ENCODE assay signal across 28 cellular contexts in the genomic region with DNA sequence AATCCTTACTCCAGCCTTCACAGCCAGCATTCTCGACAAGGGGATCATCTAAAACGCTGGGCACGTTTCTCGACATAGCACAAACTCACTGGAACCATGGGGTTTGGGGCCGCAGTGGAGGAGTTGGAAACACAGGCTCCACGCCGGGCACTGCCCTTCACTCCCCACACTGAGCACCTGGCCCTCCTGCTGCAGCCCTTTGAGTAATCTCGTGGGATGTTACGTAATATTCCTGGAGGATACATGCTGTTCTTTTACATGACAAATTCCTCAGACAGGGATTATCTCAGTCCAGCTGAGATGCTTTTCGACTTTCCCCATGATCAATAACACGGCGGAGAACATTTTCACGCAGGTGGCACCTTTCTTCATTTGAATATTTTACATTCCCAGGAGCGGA.
"Had no signal": no experiment of that assay in that cellular context is flagged by ENCODE, and none has a peak within 500 bp of the region (broad histone marks: within the 10 kb centered on the region; RNA-seq: fewer than 3 reads in every experiment).

No MANE protein-coding gene starts in this region.

- H3K27me3 ChIP-seq: esophagus muscularis mucosa, foreskin keratinocyte, gastroesophageal sphincter, hepatocyte, neural progenitor cell, ovary, sigmoid colon, stomach had no signal

- H3K4me3 ChIP-seq: dorsolateral prefrontal cortex, esophagus muscularis mucosa, gastroesophageal sphincter, heart left ventricle, hepatocyte, lung, mucosa of descending colon, neural progenitor cell, ovary, sigmoid colon, skin epidermis, spleen, stomach, tibial artery had no signal

- H3K36me3 Mint-ChIP-seq: memory B cell; mesothelial cell of epicardium; naive B cell; natural killer cell treated with Interleukin-12 subunit alpha and Interleukin-12 subunit beta and Interleukin-15 and Interleukin-18, amount 100 ng/mL, for 72 hours; neural progenitor cell; type B pancreatic cell had no signal

- H3K4me1 Mint-ChIP-seq: memory B cell, mesothelial cell of epicardium, naive B cell had no signal

- ATAC-seq: foreskin keratinocyte; gastroesophageal sphincter; heart left ventricle; left lobe of liver; mucosa of descending colon; natural killer cell treated with Interleukin-12 subunit alpha and Interleukin-12 subunit beta and Interleukin-15 and Interleukin-18, amount 100 ng/mL, for 72 hours had no signal

- H2AFZ ChIP-seq: hepatocyte, neural progenitor cell had no signal

- H3K36me3 ChIP-seq: esophagus muscularis mucosa, gastroesophageal sphincter, heart left ventricle, neural progenitor cell, ovary, sigmoid colon, spleen, stomach, tibial artery had no signal

- H3K9ac ChIP-seq: neural progenitor cell had no signal

- DNase-seq: central memory CD4-positive, alpha-beta T cell; dorsolateral prefrontal cortex; effector CD4-positive, alpha-beta T cell; foreskin keratinocyte; kidney; mucosa of descending colon; naive B cell; ovary; sigmoid colon; spleen; stimulated activated CD4-positive, alpha-beta T cell treated with anti-CD3 and anti-CD28 coated beads, Interleukin-15, amount 100 ng/mL, for 24 hours; stimulated activated CD4-positive, alpha-beta T cell treated with anti-CD3 and anti-CD28 coated beads, Interleukin-2, amount 100 ng/mL, for 48 hours; stimulated activated naive CD4-positive, alpha-beta T cell treated with Interleukin-2 at 50 U/mL for 16 hours; stomach; tibial artery had no signal

- H3K4me1 ChIP-seq: esophagus muscularis mucosa, foreskin keratinocyte, gastroesophageal sphincter, heart left ventricle, sigmoid colon, spleen, stomach, tibial artery had no signal

- H3K4me2 ChIP-seq: hepatocyte, neural progenitor cell had no signal

- FAIRE-seq: colon, kidney had no signal

- H3K79me2 ChIP-seq: hepatocyte had no signal

- H3K4me3 Mint-ChIP-seq: memory B cell; mesothelial cell of epicardium; naive B cell; natural killer cell treated with Interleukin-12 subunit alpha and Interleukin-12 subunit beta and Interleukin-15 and Interleukin-18, amount 100 ng/mL, for 72 hours; neural progenitor cell; type B pancreatic cell had no signal

- H3K9me3 ChIP-seq: mucosa of descending colon, ovary, sigmoid colon, stomach had no signal

- H3K27me3 Mint-ChIP-seq: type B pancreatic cell had no signal

- H3K9me3 Mint-ChIP-seq: memory B cell; mesothelial cell of epicardium; natural killer cell treated with Interleukin-12 subunit alpha and Interleukin-12 subunit beta and Interleukin-15 and Interleukin-18, amount 100 ng/mL, for 72 hours; neural progenitor cell; type B pancreatic cell had no signal

- H3K27ac ChIP-seq: dorsolateral prefrontal cortex, esophagus muscularis mucosa, foreskin keratinocyte, gastroesophageal sphincter, heart left ventricle, hepatocyte, neural progenitor cell, ovary, sigmoid colon, skin epidermis, spleen, stomach, tibial artery had no signal

- H3K27ac Mint-ChIP-seq: memory B cell; mesothelial cell of epicardium; natural killer cell treated with Interleukin-12 subunit alpha and Interleukin-12 subunit beta and Interleukin-15 and Interleukin-18, amount 100 ng/mL, for 72 hours; type B pancreatic cell had no signal
